Comparison of ENCODE assay signal across 9 cellular contexts in the genomic region with DNA sequence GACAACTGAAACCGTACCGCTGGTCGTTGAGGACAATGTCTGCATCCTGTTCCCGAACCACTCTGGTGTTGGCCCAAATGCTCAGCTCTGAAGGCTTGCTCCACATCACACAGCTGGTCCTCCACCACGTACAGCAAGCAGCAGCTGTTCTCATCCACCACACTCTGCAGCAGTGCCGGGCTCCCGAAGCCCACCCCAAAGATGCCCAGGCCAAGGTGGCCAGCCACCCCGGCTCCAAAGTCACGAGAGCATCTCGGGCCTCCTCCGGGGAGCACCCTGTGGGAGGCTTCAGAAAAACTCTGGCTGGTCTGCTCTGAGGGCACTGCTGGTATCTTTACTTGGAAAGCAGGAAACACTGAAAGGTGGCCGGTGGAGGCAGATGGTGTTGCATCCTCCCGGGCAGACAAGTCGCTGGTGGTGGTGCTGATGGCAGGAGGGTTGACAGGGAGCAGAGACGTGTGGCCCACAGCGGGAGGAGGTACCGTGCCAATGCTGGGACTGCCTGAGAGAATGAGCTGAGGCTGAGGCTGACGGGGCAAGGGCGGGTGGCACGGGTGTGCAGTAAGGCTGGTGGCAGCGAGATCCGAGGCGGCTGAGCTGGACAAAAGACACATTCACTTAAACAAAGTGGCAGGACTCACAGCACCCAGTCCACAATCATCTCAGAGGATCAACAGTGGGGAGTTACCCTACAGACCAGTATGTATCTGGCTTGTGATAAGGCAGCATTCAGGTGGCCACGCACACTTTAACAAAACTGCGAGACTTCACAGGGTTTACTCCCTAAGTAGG. TPM values are rescaled to one million over a fixed set of nuclear protein-coding genes. Genes with fewer than 3 reads are reported as not detected.
DNase-seq lines count a peak whose midpoint lies in the region; ATAC-seq and TF ChIP-seq lines count a peak whose summit lies in the region.
"Had no signal": no experiment of that assay in that cellular context is flagged by ENCODE, and none has a peak within 500 bp of the region (broad histone marks: within the 10 kb centered on the region; RNA-seq: fewer than 3 reads in every experiment).

No MANE protein-coding gene starts in this region.

- peak overlapping the region; percentile 89 for H3K4me3 ChIP-seq in GM23338
- H3K4me3 ChIP-seq in fibroblast of villous mesenchyme (ENCODE audit: low read depth, low read length), result peak overlapping the region; percentile 71
- no peak overlapping the region for H3K4me3 ChIP-seq in trophoblast cell (ENCODE audit: low read depth, low read length)

- H2BK12ac ChIP-seq in trophoblast cell (ENCODE audit: low read length), result no peak overlapping the region

- H3K79me2 ChIP-seq in GM23338 (replicated peaks; ENCODE audit: insufficient read depth) (peaks cover 34% of the 10 kb centered on the region), trophoblast cell (ENCODE audit: control insufficient read depth, insufficient read depth, low read length, poor library complexity) (peaks cover 3% of the 10 kb centered on the region)

- H2AFZ ChIP-seq in GM23338 (no peak overlapping the region), trophoblast cell (ENCODE audit: insufficient read depth, low read length, poor library complexity) (no peak overlapping the region)

- H4K8ac ChIP-seq in trophoblast cell (ENCODE audit: low read depth, low read length), result no peak overlapping the region

- ATAC-seq in GM23338, result no peak
- ATAC-seq in HG02840 (IDR thresholded peaks at IDR 0.05; ENCODE audit: low FRiP score, unreplicated experiment), result no peak
- no peak for ATAC-seq in GM21528 (IDR thresholded peaks at IDR 0.05; ENCODE audit: low FRiP score, unreplicated experiment)

- H3K9me2 ChIP-seq in GM23338 (ENCODE audit: insufficient read depth), result no peaks in the 10 kb centered on the region

- no peak overlapping the region for H3K9ac ChIP-seq in trophoblast cell (ENCODE audit: low read length)

- no peak overlapping the region for H2BK120ac ChIP-seq in trophoblast cell (ENCODE audit: insufficient read depth, low read length, poor library complexity)

- H2AK5ac ChIP-seq in trophoblast cell (ENCODE audit: low read length), result no peak overlapping the region

- H4K91ac ChIP-seq in trophoblast cell (ENCODE audit: low read depth, low read length), result no peak overlapping the region

- H3K36me3 ChIP-seq in GM23338 (ENCODE audit: insufficient read depth) (no peaks in the 10 kb centered on the region), trophoblast cell (ENCODE audit: control insufficient read depth in 1 of 2, insufficient read depth in 2 of 2, low read length in 2 of 2) (peaks cover 18 to 19% of the 10 kb centered on the region in 2 experiments)

- H3K79me1 ChIP-seq in trophoblast cell (ENCODE audit: low read length), result no peaks in the 10 kb centered on the region

- no peaks in the 10 kb centered on the region for H3K9me3 Mint-ChIP-seq in GM23338

- no peak for TF ChIP-seq CTCF in GM23338 (conservative IDR thresholded peaks at IDR 0.05; ENCODE audit: low read depth in 2 of 2)
- TF ChIP-seq CTCF in fibroblast of villous mesenchyme (IDR thresholded peaks at IDR 0.05; ENCODE audit: insufficient read depth, low read depth, low read length), result no peak

- H3K27ac ChIP-seq in GM23338 (ENCODE audit: low read depth) (no peak overlapping the region), trophoblast cell (ENCODE audit: low read depth, low read length) (no peak overlapping the region)

- H3K4me1 ChIP-seq in GM23338 (ENCODE audit: insufficient read depth) (peaks cover 13% of the 10 kb centered on the region; the same call in 1 of the 2 replicates), trophoblast cell (ENCODE audit: control insufficient read depth in 1 of 2, insufficient read depth in 2 of 2, low read length in 2 of 2) (peaks cover 3 to 9% of the 10 kb centered on the region in 2 experiments)

- 0 out of 2 replicates have a peak, but pooled peaks cover 8% of the 10 kb centered on the region for H3F3A ChIP-seq in GM23338 (replicated peaks; ENCODE audit: low read depth)

- peaks cover 5% of the 10 kb centered on the region for H3K9me3 ChIP-seq in trophoblast cell (ENCODE audit: insufficient read depth, low read depth, low read length)

- no peak overlapping the region for H3K14ac ChIP-seq in trophoblast cell (ENCODE audit: low read length)

- no peak for DNase-seq in GM23338 (ENCODE audit: low spot score)
- DNase-seq in T-helper 9 cell, result peak; percentile 8
- DNase-seq in fibroblast of villous mesenchyme (ENCODE audit: low read depth), result no peak
- no peak for DNase-seq in trophoblast cell
- no peak for DNase-seq in NK-92 treated with Interleukin-12 subunit alpha and Interleukin-12 subunit beta, amount 100 ng/mL, for 24 hours (lab: John Stamatoyannopoulos, UW)
- DNase-seq in Kasumi-1 (lab: John Stamatoyannopoulos, UW), result no peak
- DNase-seq: NCI-H2081 had no signal

- peak overlapping the region; percentile 96 for H3K4me3 Mint-ChIP-seq in GM23338

- H3K27me3 ChIP-seq in GM23338 (ENCODE audit: insufficient read depth) (no peaks in the 10 kb centered on the region), trophoblast cell (ENCODE audit: insufficient read depth, low read length) (no peaks in the 10 kb centered on the region)

- no peak overlapping the region for H3K23ac ChIP-seq in trophoblast cell (ENCODE audit: low read length)

- no peak overlapping the region for H4K12ac ChIP-seq in trophoblast cell (ENCODE audit: low read depth, low read length)

- H2BK5ac ChIP-seq in trophoblast cell (ENCODE audit: low read depth, low read length, poor library complexity), result no peak overlapping the region

- no peak overlapping the region for H3K4ac ChIP-seq in trophoblast cell (ENCODE audit: low read depth, low read length)

- H3K36me3 Mint-ChIP-seq in GM23338 (ENCODE audit: low read depth), result peaks cover 36% of the 10 kb centered on the region

- WGBS in trophoblast cell (ENCODE audit: extremely low coverage, insufficient coverage, insufficient read length), result no CpG with 5 or more reads among the region's 25 CpGs

- peak overlapping the region; percentile 84 for H3K27ac Mint-ChIP-seq in GM23338

- H3K18ac ChIP-seq in trophoblast cell (ENCODE audit: low read length), result no peak overlapping the region

- peaks cover 28% of the 10 kb centered on the region for H3K4me1 Mint-ChIP-seq in GM23338

- H4K20me1 ChIP-seq in GM23338 (replicated peaks; ENCODE audit: insufficient read depth), result peaks cover 12% of the 10 kb centered on the region

- peak overlapping the region; percentile 94 for H3K4me2 ChIP-seq in GM23338
- H3K4me2 ChIP-seq in trophoblast cell (ENCODE audit: low read length), result peak overlapping the region; percentile 95

- H3K27me3 Mint-ChIP-seq in GM23338 (ENCODE audit: insufficient read depth, low read depth, poor library complexity), result peaks cover 20% of the 10 kb centered on the region

TF ChIP-seq in GM23338, 12 proteins besides CTCF, POLR2A, EP300 and RAD21:
- TF ChIP-seq EZH2phosphoT487 (IDR thresholded peaks at IDR 0.05; ENCODE audit: unreplicated experiment), result no peak
- TF ChIP-seq, protein P1, sequence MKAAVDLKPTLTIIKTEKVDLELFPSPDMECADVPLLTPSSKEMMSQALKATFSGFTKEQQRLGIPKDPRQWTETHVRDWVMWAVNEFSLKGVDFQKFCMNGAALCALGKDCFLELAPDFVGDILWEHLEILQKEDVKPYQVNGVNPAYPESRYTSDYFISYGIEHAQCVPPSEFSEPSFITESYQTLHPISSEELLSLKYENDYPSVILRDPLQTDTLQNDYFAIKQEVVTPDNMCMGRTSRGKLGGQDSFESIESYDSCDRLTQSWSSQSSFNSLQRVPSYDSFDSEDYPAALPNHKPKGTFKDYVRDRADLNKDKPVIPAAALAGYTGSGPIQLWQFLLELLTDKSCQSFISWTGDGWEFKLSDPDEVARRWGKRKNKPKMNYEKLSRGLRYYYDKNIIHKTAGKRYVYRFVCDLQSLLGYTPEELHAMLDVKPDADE (IDR thresholded peaks at IDR 0.05), result no peak
- no peak for TF ChIP-seq ZNF331 (CRISPR knock-in tag; IDR thresholded peaks at IDR 0.05; ENCODE audit: low read depth)
- no peak for TF ChIP-seq EZH2 (IDR thresholded peaks at IDR 0.05; ENCODE audit: low read depth, unreplicated experiment)
- TF ChIP-seq, protein P2, sequence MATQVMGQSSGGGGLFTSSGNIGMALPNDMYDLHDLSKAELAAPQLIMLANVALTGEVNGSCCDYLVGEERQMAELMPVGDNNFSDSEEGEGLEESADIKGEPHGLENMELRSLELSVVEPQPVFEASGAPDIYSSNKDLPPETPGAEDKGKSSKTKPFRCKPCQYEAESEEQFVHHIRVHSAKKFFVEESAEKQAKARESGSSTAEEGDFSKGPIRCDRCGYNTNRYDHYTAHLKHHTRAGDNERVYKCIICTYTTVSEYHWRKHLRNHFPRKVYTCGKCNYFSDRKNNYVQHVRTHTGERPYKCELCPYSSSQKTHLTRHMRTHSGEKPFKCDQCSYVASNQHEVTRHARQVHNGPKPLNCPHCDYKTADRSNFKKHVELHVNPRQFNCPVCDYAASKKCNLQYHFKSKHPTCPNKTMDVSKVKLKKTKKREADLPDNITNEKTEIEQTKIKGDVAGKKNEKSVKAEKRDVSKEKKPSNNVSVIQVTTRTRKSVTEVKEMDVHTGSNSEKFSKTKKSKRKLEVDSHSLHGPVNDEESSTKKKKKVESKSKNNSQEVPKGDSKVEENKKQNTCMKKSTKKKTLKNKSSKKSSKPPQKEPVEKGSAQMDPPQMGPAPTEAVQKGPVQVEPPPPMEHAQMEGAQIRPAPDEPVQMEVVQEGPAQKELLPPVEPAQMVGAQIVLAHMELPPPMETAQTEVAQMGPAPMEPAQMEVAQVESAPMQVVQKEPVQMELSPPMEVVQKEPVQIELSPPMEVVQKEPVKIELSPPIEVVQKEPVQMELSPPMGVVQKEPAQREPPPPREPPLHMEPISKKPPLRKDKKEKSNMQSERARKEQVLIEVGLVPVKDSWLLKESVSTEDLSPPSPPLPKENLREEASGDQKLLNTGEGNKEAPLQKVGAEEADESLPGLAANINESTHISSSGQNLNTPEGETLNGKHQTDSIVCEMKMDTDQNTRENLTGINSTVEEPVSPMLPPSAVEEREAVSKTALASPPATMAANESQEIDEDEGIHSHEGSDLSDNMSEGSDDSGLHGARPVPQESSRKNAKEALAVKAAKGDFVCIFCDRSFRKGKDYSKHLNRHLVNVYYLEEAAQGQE (IDR thresholded peaks at IDR 0.05; ENCODE audit: unreplicated experiment), result no peak
- no peak for TF ChIP-seq POLR2AphosphoS5 (IDR thresholded peaks at IDR 0.05; ENCODE audit: low read depth)

RNA-seq across cellular contexts. Expression of a gene that starts 6.5 kb away (rescaled TPM):
- total RNA-seq in GM23338 (2014; rRNA removed; shearing (Covaris generic)), result 0.45 TPM in 1 of 2 replicates, not detected in the other
- polyA plus RNA-seq in GM23338 (2016; fragmentation: Nextera tagmentation; extraction: Ambion mirVana), result 0.18 TPM in 1 of 2 replicates, not detected in the other
- not detected in 2 replicates for total RNA-seq in fibroblast of villous mesenchyme
- polyA plus RNA-seq in trophoblast cell (2013), result not detected in 2 replicates

RNA-seq across cellular contexts. Expression of a gene that starts 26.8 kb away (rescaled TPM):
- 3.2 TPM in 1 of 2 replicates, not detected in the other for total RNA-seq in GM23338 (2014; rRNA removed; shearing (Covaris generic))
- polyA plus RNA-seq in GM23338 (2016; fragmentation: Nextera tagmentation; extraction: Ambion mirVana), result 7.2 and 12.0 TPM in 2 replicates
- total RNA-seq in fibroblast of villous mesenchyme, result 1.7 and 3.5 TPM in 2 replicates
- 4.1 TPM in 2 replicates for polyA plus RNA-seq in trophoblast cell (2013)

RNA-seq across cellular contexts. Expression of a gene that starts 50.5 kb away (rescaled TPM):
- 75.7 and 76.8 TPM in 2 replicates for total RNA-seq in GM23338 (2014; rRNA removed; shearing (Covaris generic))
- 15.8 and 17.2 TPM in 2 replicates for polyA plus RNA-seq in GM23338 (2016; fragmentation: Nextera tagmentation; extraction: Ambion mirVana)
- 29.0 and 31.1 TPM in 2 replicates for total RNA-seq in fibroblast of villous mesenchyme
- polyA plus RNA-seq in trophoblast cell (2013), result 19.3 and 19.6 TPM in 2 replicates
